ENCODE assay signal across 22 cellular contexts in the genomic region with DNA sequence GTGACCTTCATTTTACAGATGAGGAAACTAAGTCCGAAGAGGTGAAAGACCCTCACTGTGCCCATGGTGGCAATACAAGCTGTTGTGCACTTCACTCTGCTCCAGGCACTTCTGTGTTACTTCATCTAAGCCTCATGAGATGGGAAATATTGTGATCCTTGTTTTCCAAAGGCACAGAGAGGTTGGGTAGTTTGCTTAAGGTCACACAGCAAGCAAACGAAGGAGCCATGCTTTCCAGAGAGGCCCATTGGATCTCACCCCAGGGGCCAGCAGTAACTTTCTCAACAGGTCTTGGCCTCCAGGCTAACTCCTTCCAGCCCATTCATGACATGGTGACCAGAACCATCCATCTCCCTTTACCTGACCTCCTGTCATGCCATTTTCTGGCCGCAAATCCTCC.
A peak's percentile ranks its signal among the peaks of the same experiment; 100 is the strongest.
DNase-seq lines count a peak whose midpoint lies in the region; ATAC-seq, FAIRE-seq and TF ChIP-seq lines count a peak whose summit lies in the region.
"Had no signal": no experiment of that assay in that cellular context is flagged by ENCODE, and none has a peak within 500 bp of the region (broad histone marks: within the 10 kb centered on the region; RNA-seq: fewer than 3 reads in every experiment).

No MANE protein-coding gene starts in this region.

- TF ChIP-seq CTCF in HEK293 (tag by site-specific recombination; IDR thresholded peaks at IDR 0.05) (no peak), bronchial epithelial cell (IDR thresholded peaks at IDR 0.05; ENCODE audit: insufficient read depth, low read length, severe bottlenecking) (no peak), gastroesophageal sphincter (IDR thresholded peaks at IDR 0.05) (no peak)

- H3K4me1 ChIP-seq in HEK293 (ENCODE audit: control insufficient read depth, insufficient read depth, low read length) (no peaks in the 10 kb centered on the region), gastroesophageal sphincter (peaks cover 0 to 23% (median 0%) of the 10 kb centered on the region in 3 donors)
- H3K4me1 ChIP-seq: BE2C had no signal

- WGBS in gastroesophageal sphincter (ENCODE audit: low coverage in 1 of 2), 2 donors: 33 to 94% methylated on average over 1 to 2 of the region's 3 CpGs

- H3K4me3 ChIP-seq in HEK293 (ENCODE audit: low read depth, low read length) (no peak overlapping the region), bronchial epithelial cell (ENCODE audit: low read depth, low read length) (no peak overlapping the region), gastroesophageal sphincter (no peak overlapping the region)
- H3K4me3 ChIP-seq: GM12878, GM23248 had no signal

- no peaks in the 10 kb centered on the region for H3K9me3 ChIP-seq in HEK293 (ENCODE audit: control insufficient read depth, insufficient read depth, low read depth, low read length)
- H3K9me3 ChIP-seq in gastroesophageal sphincter: peaks cover 0 to 8% (median 0%) of the 10 kb centered on the region in 3 donors
- H3K9me3 ChIP-seq: BE2C had no signal

- TF ChIP-seq EP300 in gastroesophageal sphincter (IDR thresholded peaks at IDR 0.05): no peak

- H3K36me3 ChIP-seq in HEK293 (ENCODE audit: control insufficient read depth in 2 of 2, insufficient read depth in 1 of 2, low read length in 2 of 2) (no peaks in the 10 kb centered on the region), bronchial epithelial cell (ENCODE audit: control insufficient read depth, insufficient read depth, low read length) (no peaks in the 10 kb centered on the region), gastroesophageal sphincter (no peaks in the 10 kb centered on the region)
- H3K36me3 ChIP-seq: BE2C had no signal

- ATAC-seq in gastroesophageal sphincter (no peak), left lobe of liver (no peak)
- ATAC-seq: GM12878, HCT116 had no signal

- POLR2A ChIA-PET in HEK293 (lab: Yijun Ruan, JAX): no interaction called here

- no peak overlapping the region for H3K27ac ChIP-seq in HEK293 (ENCODE audit: extremely low read depth, low read depth, low read length)
- H3K27ac ChIP-seq in gastroesophageal sphincter: peak overlapping the region in 3 of 4 donors; percentile 12 to 54 (median 46)
- H3K27ac ChIP-seq: GM23248 had no signal

- H3K27me3 ChIP-seq in bronchial epithelial cell (ENCODE audit: control insufficient read depth, insufficient read depth, low read length) (no peaks in the 10 kb centered on the region), gastroesophageal sphincter (peaks cover 11% of the 10 kb centered on the region)

- TF ChIP-seq POLR2A in gastroesophageal sphincter (IDR thresholded peaks at IDR 0.05): no peak

- CTCF ChIA-PET in HEK293 (lab: Yijun Ruan, JAX): no interaction called here

- DNase-seq in bronchial epithelial cell (ENCODE audit: low read depth): no peak
- no peak for DNase-seq in activated CD4-positive, CD25-positive, alpha-beta regulatory T cell (lab: John Stamatoyannopoulos, UW)
- DNase-seq in left lobe of liver (ENCODE audit: low spot score): no peak
- DNase-seq in NCI-H2029 (lab: John Stamatoyannopoulos, UW): no peak
- DNase-seq: ACHN; BE2C; C1 segment of cervical spinal cord; CD4-positive, CD25-positive, alpha-beta regulatory T cell; CD8-positive, alpha-beta memory T cell; COR-L47; DMS 273 treated with DMSO at 0.1 percent for 48 hours; DMS53; DND-41; EL; GM23248; H7 had no signal

- FAIRE-seq in bronchial epithelial cell (lab: Jason Lieb, UNC): peak; percentile 73
- FAIRE-seq: GM12878, GM19239, HTR-8/SVneo had no signal

TF ChIP-seq in HEK293, 187 proteins besides CTCF, POLR2A, EP300 and RAD21:
- TF ChIP-seq GFI1B (tag by site-specific recombination; IDR thresholded peaks at IDR 0.05) (no peak), ZNF768 (tag by site-specific recombination; IDR thresholded peaks at IDR 0.05) (0 out of 2 replicates have a peak, but pooled peaks have one; percentile 53)
